ENCODE assay signal across 8 cellular contexts in genomic region chr18:36095936-36096519, GRCh38. TPM values are rescaled to one million over a fixed set of nuclear protein-coding genes. Genes with fewer than 3 reads are reported as not detected.
DNase-seq lines count a peak whose midpoint lies in the region; ATAC-seq and TF ChIP-seq lines count a peak whose summit lies in the region.

No MANE protein-coding gene starts in this region.

- ATAC-seq in body of pancreas (no peak), GM18511 (IDR thresholded peaks at IDR 0.05; ENCODE audit: unreplicated experiment) (no peak), GM19397 (IDR thresholded peaks at IDR 0.05; ENCODE audit: unreplicated experiment) (no peak)

- H3K9me3 ChIP-seq in GM23248 (ENCODE audit: low read depth): no peaks in the 10 kb centered on the region
- no peaks in the 10 kb centered on the region for H3K9me3 ChIP-seq in body of pancreas
- no peaks in the 10 kb centered on the region for H3K9me3 ChIP-seq in uterus

- H3K36me3 ChIP-seq in GM23248 (ENCODE audit: low read depth) (no peaks in the 10 kb centered on the region), body of pancreas (replicated peaks in 1 of 2; ENCODE audit: insufficient read depth in 1 of 2, low read depth in 2 of 2) (no peaks in the 10 kb centered on the region), kidney epithelial cell (ENCODE audit: control insufficient read depth, insufficient read depth, low read length) (no peaks in the 10 kb centered on the region), uterus (no peaks in the 10 kb centered on the region)

- 0 to 3% methylated on average over 1 of the region's 1 CpG for WGBS in GM23248 (ENCODE audit: low coverage in 1 of 2, low lambda C conversion rate in 2 of 2, missing lambda C conversion rate in 2 of 2), 2 experiments
- WGBS in body of pancreas, 2 donors: 16 to 30% methylated on average over 1 of the region's 1 CpG

- no peak overlapping the region for H3K9ac ChIP-seq in GM23248

- TF ChIP-seq CTCF in C4-2B (conservative IDR thresholded peaks at IDR 0.05) (peak; percentile 73), body of pancreas (IDR thresholded peaks at IDR 0.05) (peak; percentile 16 to 73 (median 57)), kidney epithelial cell (IDR thresholded peaks at IDR 0.05; ENCODE audit: insufficient read depth, low read length, poor library complexity, severe bottlenecking) (peak; percentile 32), uterus (IDR thresholded peaks at IDR 0.05) (peak; percentile 45 to 67 (median 54))

- no peak overlapping the region for H3K4me3 ChIP-seq in GM23248
- H3K4me3 ChIP-seq in body of pancreas: no peak overlapping the region
- no peak overlapping the region for H3K4me3 ChIP-seq in kidney epithelial cell (ENCODE audit: low read depth, low read length)
- no peak overlapping the region for H3K4me3 ChIP-seq in uterus

- H3K79me2 ChIP-seq in GM23248 (ENCODE audit: insufficient read depth): no peaks in the 10 kb centered on the region

- H3K27me3 ChIP-seq in GM23248 (replicated peaks; ENCODE audit: insufficient read depth): no peaks in the 10 kb centered on the region
- H3K27me3 ChIP-seq in body of pancreas: no peaks in the 10 kb centered on the region
- no peaks in the 10 kb centered on the region for H3K27me3 ChIP-seq in kidney epithelial cell (ENCODE audit: control insufficient read depth, insufficient read depth, low read length)
- H3K27me3 ChIP-seq in uterus: no peaks in the 10 kb centered on the region

- intact Hi-C loops in body of pancreas (cut with DNase I): loop anchor here (10.0 kb wide), 1 partner anchor 479 kb away; no protein-coding TSS in a partner anchor
- intact Hi-C loops in uterus (cut with DNase I; ENCODE audit: low total_unique reads): no loop called here

- no peaks in the 10 kb centered on the region for H3F3A ChIP-seq in GM23248 (ENCODE audit: insufficient read depth)

- H3K4me2 ChIP-seq in GM23248 (ENCODE audit: unreplicated experiment): no peak overlapping the region

- H3K9me2 ChIP-seq in GM23248 (ENCODE audit: insufficient read depth): no peaks in the 10 kb centered on the region

- H2AFZ ChIP-seq in GM23248: no peak overlapping the region

- in situ Hi-C loops in GM23248 (cut with MboI): no loop called here

- H3K4me1 ChIP-seq in GM23248 (ENCODE audit: insufficient read depth): no peaks in the 10 kb centered on the region
- no peaks in the 10 kb centered on the region for H3K4me1 ChIP-seq in body of pancreas
- no peaks in the 10 kb centered on the region for H3K4me1 ChIP-seq in uterus

- no peak overlapping the region for H3K27ac ChIP-seq in C4-2B
- H3K27ac ChIP-seq in GM23248: no peak overlapping the region
- H3K27ac ChIP-seq in body of pancreas: no peak overlapping the region
- no peak overlapping the region for H3K27ac ChIP-seq in uterus

- H4K20me1 ChIP-seq in GM23248 (ENCODE audit: insufficient read depth): no peaks in the 10 kb centered on the region

- DNase-seq in GM23248 (peak; percentile 81), NCI-H345 (lab: John Stamatoyannopoulos, UW) (peak; percentile 59), body of pancreas (no peak), kidney epithelial cell (ENCODE audit: low read depth) (peak; percentile 23), uterus (no peak)

- TF ChIP-seq POLR2A in body of pancreas (IDR thresholded peaks at IDR 0.05) (no peak), uterus (IDR thresholded peaks at IDR 0.05) (no peak)

RNA-seq across cellular contexts. Expression of gene RPRD1A, which starts 28.7 kb away (rescaled TPM):
- 39.7 and 45.8 TPM in 2 replicates for total RNA-seq in GM23248 (2014; rRNA removed; shearing (Covaris generic))
- 22.7 and 24.2 TPM in 2 replicates for polyA plus RNA-seq in GM23248 (2016; fragmentation: Nextera tagmentation; extraction: Ambion mirVana)
- total RNA-seq in body of pancreas (10 to 100 TPM; 36.3 to 66.6 TPM), kidney epithelial cell (58.6 and 64.8 TPM in 2 replicates), uterus (10 to 100 TPM; 55.2 to 99.1 (median 71.1) TPM)

RNA-seq across cellular contexts. Expression of gene SLC39A6, which starts 33.1 kb away (rescaled TPM):
- 104 and 115 TPM in 2 replicates for total RNA-seq in GM23248 (2014; rRNA removed; shearing (Covaris generic))
- 80.5 and 81.1 TPM in 2 replicates for polyA plus RNA-seq in GM23248 (2016; fragmentation: Nextera tagmentation; extraction: Ambion mirVana)
- 10 to 100 TPM; 22.6 to 22.7 TPM for total RNA-seq in body of pancreas
- 94.1 and 98.0 TPM in 2 replicates for total RNA-seq in kidney epithelial cell
- 10 to 100 TPM in 3 of 4 donors, 1 to 10 TPM in 1; 7.7 to 90.6 (median 31.1) TPM for total RNA-seq in uterus

RNA-seq across cellular contexts. Expression of gene ELP2, which starts 33.7 kb away (rescaled TPM):
- total RNA-seq in GM23248 (2014; rRNA removed; shearing (Covaris generic)): 86.0 and 103 TPM in 2 replicates
- 57.6 and 63.6 TPM in 2 replicates for polyA plus RNA-seq in GM23248 (2016; fragmentation: Nextera tagmentation; extraction: Ambion mirVana)
- 10 to 100 TPM; 44.2 to 56.8 TPM for total RNA-seq in body of pancreas
- 60.7 and 63.9 TPM in 2 replicates for total RNA-seq in kidney epithelial cell
- total RNA-seq in uterus: 100 to 1,000 TPM in 2 of 4 donors, 10 to 100 TPM in 2; 73.3 to 152 (median 113) TPM

Comparison
In these comparisons a context has a peak if more than half of its experiments do, and no peak if none do; other contexts are left out.
1. DNase-seq: peak in GM23248 (single experiment), NCI-H345 (single experiment) and kidney epithelial cell (single experiment); none in body of pancreas (0 of 4) and uterus (0 of 2).
2. Peak in every context shown above with its lines, with median percentiles within 50 percentile points of each other: CTCF ChIP-seq.